Comparison of ENCODE assay signal across 17 cellular contexts in the genomic region with DNA sequence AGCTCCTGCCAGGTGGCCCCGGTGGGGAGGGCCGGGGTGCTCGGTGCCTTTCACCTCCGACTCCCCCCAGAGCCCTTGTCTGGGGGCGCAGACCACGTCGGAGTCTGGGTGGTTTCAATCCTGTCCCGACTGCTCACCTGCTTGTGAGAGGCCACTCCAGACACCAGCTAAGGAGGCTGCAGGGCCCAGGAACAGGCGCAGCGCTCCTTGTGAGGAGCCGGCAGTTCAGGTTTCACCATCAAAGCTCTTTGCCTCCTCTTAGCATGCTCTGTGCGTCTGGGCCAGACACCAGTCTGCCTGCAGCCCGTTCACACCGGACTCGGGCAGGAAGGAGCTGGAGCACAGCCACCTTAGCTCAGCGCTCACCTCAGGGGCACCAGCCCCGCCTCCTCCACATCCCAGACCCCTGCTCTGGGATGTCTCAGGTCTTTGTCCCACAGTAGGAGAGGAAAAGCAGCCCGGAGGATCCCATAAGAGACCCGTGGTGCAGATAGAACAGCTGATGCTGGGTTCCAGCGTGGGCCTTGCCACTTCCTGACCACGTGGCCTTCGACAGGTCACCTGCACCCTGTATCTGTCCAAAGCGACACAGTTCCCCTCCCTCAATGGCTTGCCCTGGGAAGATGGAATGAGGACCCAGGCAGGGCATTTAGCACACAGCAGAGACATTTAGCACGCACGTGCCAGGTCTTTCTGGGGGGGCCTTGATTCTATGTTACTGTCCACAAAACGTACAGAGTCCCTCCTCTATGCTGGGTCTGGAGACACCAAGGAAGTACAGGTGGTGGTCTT.
A peak's percentile ranks its signal among the peaks of the same experiment; 100 is the strongest.
DNase-seq lines count a peak whose midpoint lies in the region; ATAC-seq and TF ChIP-seq lines count a peak whose summit lies in the region.
"Had no signal": no experiment of that assay in that cellular context is flagged by ENCODE, and none has a peak within 500 bp of the region (broad histone marks: within the 10 kb centered on the region; RNA-seq: fewer than 3 reads in every experiment).

No MANE protein-coding gene starts in this region.

- DNase-seq in DMS79 treated with DMSO at 0.1 percent for 48 hours (lab: John Stamatoyannopoulos, UW) = peak; percentile 79
- peak; percentile 42 for DNase-seq in RWPE2 (ENCODE audit: low spot score)
- DNase-seq in left kidney (ENCODE audit: low read depth, low spot score) = peak; percentile 87
- peak; percentile 71 for DNase-seq in posterior vena cava (ENCODE audit: low spot score)
- DNase-seq in H9 = no peak
- no peak for DNase-seq in NCI-H1417 treated with DMSO at 0.1 percent for 48 hours (lab: John Stamatoyannopoulos, UW)
- no peak for DNase-seq in T-helper 2 cell treated with Interferon-gamma antibody and Interleukin-4, amounts not matched to agents 5 μg/mL and 100 μg/mL, for 36 hours (ENCODE audit: low spot score)
- DNase-seq: AML-193, COR-L47, NCI-H1105 treated with DMSO at 0.1 percent for 48 hours, NCI-H187, NCI-H2171, NCI-H774 had no signal

- H3K56ac ChIP-seq in H9 (ENCODE audit: insufficient read length, low read depth, low read length) = no peak overlapping the region

- no peak overlapping the region for H2AFZ ChIP-seq in H9 (ENCODE audit: low read length)

- H2BK15ac ChIP-seq in H9 (ENCODE audit: low read depth, low read length) = no peak overlapping the region

- no peaks in the 10 kb centered on the region for H4K20me1 ChIP-seq in H9 (ENCODE audit: control insufficient read depth, insufficient read depth, insufficient read length)

- peaks cover 9% of the 10 kb centered on the region for H3K27me3 Mint-ChIP-seq in H9 (ENCODE audit: low read depth)
- H3K27me3 Mint-ChIP-seq in T-helper 2 cell treated with Interferon-gamma antibody and Interleukin-4, amounts not matched to agents 5 μg/mL and 100 μg/mL, for 36 hours (ENCODE audit: low read depth) = peaks cover 24% of the 10 kb centered on the region

- no peak overlapping the region for H2BK20ac ChIP-seq in H9 (ENCODE audit: low read depth, low read length, poor library complexity, severe bottlenecking)

- no peak for TF ChIP-seq CTCF in RWPE2 (IDR thresholded peaks at IDR 0.05; ENCODE audit: poor library complexity, severe bottlenecking)
- no peak for TF ChIP-seq CTCF in H9 (conservative IDR thresholded peaks at IDR 0.05)

- no peak overlapping the region for H3K4me3 Mint-ChIP-seq in H9
- no peak overlapping the region for H3K4me3 Mint-ChIP-seq in T-helper 2 cell treated with Interferon-gamma antibody and Interleukin-4, amounts not matched to agents 5 μg/mL and 100 μg/mL, for 36 hours

- no peak overlapping the region for H3K27ac Mint-ChIP-seq in H9
- H3K27ac Mint-ChIP-seq in T-helper 2 cell treated with Interferon-gamma antibody and Interleukin-4, amounts not matched to agents 5 μg/mL and 100 μg/mL, for 36 hours = no peak overlapping the region

- H3K36me3 Mint-ChIP-seq in H9 (ENCODE audit: insufficient read depth in 1 of 3, low read depth in 3 of 3) = no peaks in the 10 kb centered on the region
- H3K36me3 Mint-ChIP-seq in T-helper 2 cell treated with Interferon-gamma antibody and Interleukin-4, amounts not matched to agents 5 μg/mL and 100 μg/mL, for 36 hours (ENCODE audit: low read depth) = no peaks in the 10 kb centered on the region

- intact Hi-C loops in posterior vena cava (cut with DNase I) = loop anchor here in 1 of 2 donors (10.0 kb wide), 1 partner anchor 267 kb away; no protein-coding TSS in a partner anchor

- no peak overlapping the region for H4K8ac ChIP-seq in H9 (replicated peaks; ENCODE audit: insufficient read length, low read depth, low read length)

- H3K9me3 ChIP-seq in RWPE2 (ENCODE audit: severe bottlenecking) = no peaks in the 10 kb centered on the region
- no peaks in the 10 kb centered on the region for H3K9me3 ChIP-seq in H9 (ENCODE audit: control insufficient read depth, low read depth, low read length)
- H3K9me3 ChIP-seq: HAP-1 had no signal

- no peaks in the 10 kb centered on the region for H3K79me2 ChIP-seq in H9 (ENCODE audit: insufficient read depth, low read length)

- H2BK5ac ChIP-seq in H9 (ENCODE audit: insufficient read length, low read length) = no peak overlapping the region

- no peaks in the 10 kb centered on the region for H3K9me3 Mint-ChIP-seq in H9
- H3K9me3 Mint-ChIP-seq in T-helper 2 cell treated with Interferon-gamma antibody and Interleukin-4, amounts not matched to agents 5 μg/mL and 100 μg/mL, for 36 hours = no peaks in the 10 kb centered on the region

- no peak overlapping the region for H3K23ac ChIP-seq in H9 (ENCODE audit: insufficient read length, low read depth, low read length)

- H3K4me3 ChIP-seq in RWPE2 (ENCODE audit: severe bottlenecking) = no peak overlapping the region
- H3K4me3 ChIP-seq: HAP-1, SK-N-MC had no signal

- H4K91ac ChIP-seq in H9 (ENCODE audit: insufficient read length, low read depth, low read length) = no peak overlapping the region

- H3K27me3 ChIP-seq in RWPE2 (ENCODE audit: insufficient read depth, poor library complexity, severe bottlenecking) (no peaks in the 10 kb centered on the region), H9 (ENCODE audit: insufficient read depth, low read length) (no peaks in the 10 kb centered on the region)

- H3K4ac ChIP-seq in H9 (ENCODE audit: low read depth, low read length) = no peak overlapping the region

- no peak overlapping the region for H2BK120ac ChIP-seq in H9 (ENCODE audit: low read depth, low read length, poor library complexity, severe bottlenecking)

- H3K36me3 ChIP-seq in RWPE2 (ENCODE audit: low read depth) = no peaks in the 10 kb centered on the region
- H3K36me3 ChIP-seq: HAP-1 had no signal

- H3K4me1 Mint-ChIP-seq in H9 = peaks cover 0 to 10% of the 10 kb centered on the region in 2 experiments
- no peaks in the 10 kb centered on the region for H3K4me1 Mint-ChIP-seq in T-helper 2 cell treated with Interferon-gamma antibody and Interleukin-4, amounts not matched to agents 5 μg/mL and 100 μg/mL, for 36 hours (ENCODE audit: low read depth)

- no peak overlapping the region for H2BK12ac ChIP-seq in H9 (ENCODE audit: insufficient read length, low read depth, low read length)

- H4K5ac ChIP-seq in H9 (ENCODE audit: insufficient read length, low read depth, low read length) = no peak overlapping the region

- ATAC-seq in RWPE2 (ENCODE audit: low read depth) (0 out of 3 replicates have a peak, but pooled peaks have one; percentile 11), HG03196 (IDR thresholded peaks at IDR 0.05; ENCODE audit: unreplicated experiment) (no peak)
- ATAC-seq: Right ventricle myocardium inferior had no signal

- no peak overlapping the region for H2AK5ac ChIP-seq in H9 (ENCODE audit: insufficient read length, low read length)

- H3K79me1 ChIP-seq in H9 (ENCODE audit: insufficient read depth, low read depth, low read length, poor library complexity, severe bottlenecking) = no peaks in the 10 kb centered on the region

- H3K23me2 ChIP-seq in H9 (ENCODE audit: insufficient read length, low read depth, low read length, poor library complexity, severe bottlenecking) = no peaks in the 10 kb centered on the region

- no peak overlapping the region for H3K18ac ChIP-seq in H9 (ENCODE audit: insufficient read length, low read depth, low read length)

- no peaks in the 10 kb centered on the region for H3K4me1 ChIP-seq in RWPE2 (ENCODE audit: insufficient read depth, poor library complexity, severe bottlenecking)
- H3K4me1 ChIP-seq in H9 (ENCODE audit: insufficient read depth, low read length) = no peaks in the 10 kb centered on the region
- H3K4me1 ChIP-seq: HAP-1 had no signal

- H3K9ac ChIP-seq in H9 (ENCODE audit: extremely low read depth, insufficient read length, low read length) = no peak overlapping the region

- H3T11ph ChIP-seq in H9 (ENCODE audit: low read length) = no peak overlapping the region

- no CpG with 5 or more reads among the region's 26 CpGs for WGBS in H9 (ENCODE audit: extremely low coverage, insufficient read length, low lambda C conversion rate)

- H3K4me2 ChIP-seq in H9 (ENCODE audit: insufficient read depth, insufficient read length, low read length) = no peak overlapping the region

- no peak overlapping the region for H3K27ac ChIP-seq in RWPE2 (ENCODE audit: poor library complexity, severe bottlenecking)
- no peak overlapping the region for H3K27ac ChIP-seq in H9 (ENCODE audit: insufficient read length, low read depth, low read length)
- H3K27ac ChIP-seq: SK-N-MC had no signal

- no peak overlapping the region; the same call in 1 of the 2 replicates for H3K14ac ChIP-seq in H9 (ENCODE audit: insufficient read depth, low read length)

Comparison
In these comparisons a context has a peak if more than half of its experiments do, and no peak if none do; other contexts are left out.
1. DNase-seq: peak in DMS79 treated with DMSO at 0.1 percent for 48 hours (single experiment), RWPE2 (single experiment), left kidney (single experiment) and posterior vena cava (single experiment); none in H9 (single experiment), NCI-H1417 treated with DMSO at 0.1 percent for 48 hours (single experiment) and T-helper 2 cell treated with Interferon-gamma antibody and Interleukin-4, amounts not matched to agents 5 μg/mL and 100 μg/mL, for 36 hours (single experiment).